1 cellular context compared by ENCODE assay signal in genomic region chr18:55981712-55982475, GRCh38.
A peak's percentile ranks its signal among the peaks of the same experiment; 100 is the strongest.
TF ChIP-seq lines count a peak whose summit lies in the region.

No MANE protein-coding gene starts in this region.

TF ChIP-seq in HepG2, 621 proteins besides CTCF, POLR2A, EP300 and RAD21:
- TF ChIP-seq CREB1 (IDR thresholded peaks at IDR 0.05) (peak; percentile 77), CREB1 (CRISPR knock-in tag; IDR thresholded peaks at IDR 0.05) (no peak), ATF7 (IDR thresholded peaks at IDR 0.05) (peak; percentile 79; the same call in 1 of the 2 replicates), ATF7 (CRISPR knock-in tag; IDR thresholded peaks at IDR 0.05) (no peak), MXD4 (CRISPR knock-in tag; IDR thresholded peaks at IDR 0.05) (no peak)
TF ChIP-seq in HepG2: peak in this region for 2.
